7 cellular contexts compared by ENCODE assay signal in the genomic region with DNA sequence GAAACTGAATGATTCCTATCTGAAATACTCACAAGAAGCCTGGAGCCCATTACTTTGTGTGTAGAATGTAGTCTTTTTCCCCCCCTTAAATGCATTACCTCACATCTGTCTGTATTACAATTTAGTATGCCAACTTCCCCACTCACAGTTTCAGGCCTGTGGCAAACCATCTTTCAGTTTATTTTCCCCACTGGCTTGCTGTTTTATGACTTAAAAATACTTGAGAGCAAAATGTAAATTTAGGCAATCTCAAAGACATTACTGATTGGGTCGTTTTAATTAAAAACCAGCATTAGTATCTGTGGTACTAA. TPM values are rescaled to one million over a fixed set of nuclear protein-coding genes. Genes with fewer than 3 reads are reported as not detected.
DNase-seq lines count a peak whose midpoint lies in the region; ATAC-seq, FAIRE-seq and TF ChIP-seq lines count a peak whose summit lies in the region.

No MANE protein-coding gene starts in this region.

- in situ Hi-C loops in GM12878 (cut with MboI): no loop called here

- H3K4me2 ChIP-seq in GM12878 (ENCODE audit: control insufficient read depth, insufficient read depth): peak overlapping the region; percentile 94
- H3K4me2 ChIP-seq in trophoblast cell (ENCODE audit: low read length): no peak overlapping the region

- H2BK12ac ChIP-seq in trophoblast cell (ENCODE audit: low read length): no peak overlapping the region

- H2BK5ac ChIP-seq in trophoblast cell (ENCODE audit: low read depth, low read length, poor library complexity): no peak overlapping the region

- ATAC-seq in GM12878: peak; percentile 48
- no peak for ATAC-seq in HG02588 (IDR thresholded peaks at IDR 0.05; ENCODE audit: unreplicated experiment)

- DNase-seq in GF-D8 (lab: John Stamatoyannopoulos, UW) (peak; percentile 50), MV-4-11 (lab: John Stamatoyannopoulos, UW) (peak; percentile 78), GM12878 (ENCODE audit: low read depth, low spot score) (no peak), trophoblast cell (peak in 1 of 2 donors; percentile 5), medulla oblongata (ENCODE audit: extremely low spot score) (no peak)
- no peak for DNase-seq in stimulated activated naive CD4-positive, alpha-beta T cell (lab: John Stamatoyannopoulos, UW)

- no peak overlapping the region for H3K14ac ChIP-seq in trophoblast cell (ENCODE audit: low read length)

- H3K9me3 ChIP-seq in GM12878 (replicated peaks; ENCODE audit: control insufficient read depth, insufficient read depth, low read length) (no peaks in the 10 kb centered on the region; the same call in 2 of the 3 replicates), trophoblast cell (ENCODE audit: insufficient read depth, low read depth, low read length) (no peaks in the 10 kb centered on the region)

- TF ChIP-seq POLR2A in GM12878 (IDR thresholded peaks at IDR 0.05; ENCODE audit: low read depth, low read length): no peak

- BruUV-seq in GM12878 (replicated peaks; lab: Mats Ljungman, UMichigan): no TSS peak

- H2BK120ac ChIP-seq in trophoblast cell (ENCODE audit: insufficient read depth, low read length, poor library complexity): no peak overlapping the region

- H3K79me2 ChIP-seq in GM12878 (ENCODE audit: control insufficient read depth, insufficient read depth, low read length) (peaks cover 99% of the 10 kb centered on the region), trophoblast cell (ENCODE audit: control insufficient read depth, insufficient read depth, low read length, poor library complexity) (peaks cover 14% of the 10 kb centered on the region)

- no peak overlapping the region for H4K8ac ChIP-seq in trophoblast cell (ENCODE audit: low read depth, low read length)

- H3K4me3 ChIP-seq in GM12878: peak overlapping the region; percentile 45
- no peak overlapping the region for H3K4me3 ChIP-seq in trophoblast cell (ENCODE audit: low read depth, low read length)

- H2AK5ac ChIP-seq in trophoblast cell (ENCODE audit: low read length): no peak overlapping the region

- H3K18ac ChIP-seq in trophoblast cell (ENCODE audit: low read length): no peak overlapping the region

- RAD21 ChIA-PET in GM12878 (lab: Charles Lee; ENCODE audit: unreplicated experiment): interaction anchor here (0.8 to 5.3 kb wide), 13 partner anchors 9 to 78 kb away, joined by 3 to 48 read pairs (median 10); no protein-coding TSS in a partner anchor

- no peak for TF ChIP-seq EP300 in GM12878 (IDR thresholded peaks at IDR 0.05; ENCODE audit: borderline replicate concordance in 1 of 2, control insufficient read depth in 1 of 2, low read depth in 2 of 2, low read length in 2 of 2)

- peak overlapping the region; percentile 30 for H3K4ac ChIP-seq in trophoblast cell (ENCODE audit: low read depth, low read length)

- no peak for TF ChIP-seq CTCF in GM12878 (IDR thresholded peaks at IDR 0.05 in 2 of 3, conservative IDR thresholded peaks at IDR 0.05 in 1 of 3; ENCODE audit: control insufficient read depth in 2 of 3, extremely low read depth in 1 of 3, insufficient read depth in 1 of 3, low read depth in 3 of 3, low read length in 3 of 3)

- intact Hi-C loops in GM12878 (cut with micrococcal nuclease; ENCODE audit: unreplicated experiment): loop anchor here (2.0 kb wide), 1 partner anchor 15 kb away; no protein-coding TSS in a partner anchor

- WGBS in GM12878 (ENCODE audit: insufficient coverage, insufficient replicate concordance, low lambda C conversion rate, missing lambda C conversion rate): 7% methylated on average over 1 of the region's 1 CpG
- WGBS in trophoblast cell (ENCODE audit: extremely low coverage, insufficient coverage, insufficient read length): no CpG with 5 or more reads among the region's 1 CpG

- no peak overlapping the region for H2AFZ ChIP-seq in GM12878 (ENCODE audit: control insufficient read depth, low read depth, low read length)
- H2AFZ ChIP-seq in trophoblast cell (ENCODE audit: insufficient read depth, low read length, poor library complexity): no peak overlapping the region

- H3K4me1 ChIP-seq in GM12878 (ENCODE audit: control insufficient read depth, insufficient read depth, low read length) (peaks cover 43% of the 10 kb centered on the region), trophoblast cell (ENCODE audit: control insufficient read depth in 1 of 2, insufficient read depth in 2 of 2, low read length in 2 of 2) (peaks cover 20 to 27% of the 10 kb centered on the region in 2 experiments)

- H3K27me3 ChIP-seq in GM12878 (replicated peaks in 1 of 2; ENCODE audit: control insufficient read depth in 2 of 2, insufficient read depth in 2 of 2, low read length in 1 of 2): no peaks in the 10 kb centered on the region
- H3K27me3 ChIP-seq in trophoblast cell (ENCODE audit: insufficient read depth, low read length): no peaks in the 10 kb centered on the region

- H3K36me3 ChIP-seq in GM12878 (ENCODE audit: control insufficient read depth in 2 of 2, insufficient read depth in 2 of 2, low read length in 1 of 2) (no peaks in the 10 kb centered on the region), trophoblast cell (ENCODE audit: control insufficient read depth in 1 of 2, insufficient read depth in 2 of 2, low read length in 2 of 2) (no peaks in the 10 kb centered on the region)

- peak overlapping the region; percentile 82 for H3K27ac ChIP-seq in GM12878 (ENCODE audit: control insufficient read depth, insufficient read depth)
- H3K27ac ChIP-seq in trophoblast cell (ENCODE audit: low read depth, low read length): no peak overlapping the region

- no peak for FAIRE-seq in GM12878 (lab: Jason Lieb, UNC)

- H3K79me1 ChIP-seq in trophoblast cell (ENCODE audit: low read length): no peaks in the 10 kb centered on the region

- no peak for TF ChIP-seq RAD21 in GM12878 (IDR thresholded peaks at IDR 0.05; ENCODE audit: insufficient read depth, low read depth, low read length)

- H3K23ac ChIP-seq in trophoblast cell (ENCODE audit: low read length): no peak overlapping the region

- H3K9ac ChIP-seq in GM12878 (ENCODE audit: control insufficient read depth, insufficient read depth, low read length): peak overlapping the region; percentile 54; the same call in 1 of the 2 replicates
- H3K9ac ChIP-seq in trophoblast cell (ENCODE audit: low read length): no peak overlapping the region

- SMC1A ChIA-PET in GM12878 (lab: Charles Lee; ENCODE audit: uncharacterized antibody, unreplicated experiment): interaction anchor here (0.6 to 11.0 kb wide), 19 partner anchors 8 to 301 kb away, joined by 3 to 107 read pairs (median 7); partner anchors contain the start of gene PIP4K2A

- H4K12ac ChIP-seq in trophoblast cell (ENCODE audit: low read depth, low read length): no peak overlapping the region

- H4K20me1 ChIP-seq in GM12878 (ENCODE audit: control insufficient read depth, insufficient read depth): peaks cover 3% of the 10 kb centered on the region; the same call in 1 of the 2 replicates

- no peak overlapping the region for H4K91ac ChIP-seq in trophoblast cell (ENCODE audit: low read depth, low read length)

- CTCF ChIA-PET in GM12878 (lab: Yijun Ruan, JAX): interaction anchor here (0.8 to 1.8 kb wide), 4 partner anchors 16 to 78 kb away, joined by 3 to 5 read pairs (median 4); no protein-coding TSS in a partner anchor

- POLR2A ChIA-PET in GM12878 (lab: Charles Lee): interaction anchor here (1.0 to 3.4 kb wide), 8 partner anchors 16 to 78 kb away, joined by 3 to 13 read pairs (median 6); no protein-coding TSS in a partner anchor

TF ChIP-seq in GM12878, 131 proteins besides CTCF, POLR2A, EP300 and RAD21 (continues in another document):
- TF ChIP-seq, protein P1, sequence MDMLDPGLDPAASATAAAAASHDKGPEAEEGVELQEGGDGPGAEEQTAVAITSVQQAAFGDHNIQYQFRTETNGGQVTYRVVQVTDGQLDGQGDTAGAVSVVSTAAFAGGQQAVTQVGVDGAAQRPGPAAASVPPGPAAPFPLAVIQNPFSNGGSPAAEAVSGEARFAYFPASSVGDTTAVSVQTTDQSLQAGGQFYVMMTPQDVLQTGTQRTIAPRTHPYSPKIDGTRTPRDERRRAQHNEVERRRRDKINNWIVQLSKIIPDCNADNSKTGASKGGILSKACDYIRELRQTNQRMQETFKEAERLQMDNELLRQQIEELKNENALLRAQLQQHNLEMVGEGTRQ (IDR thresholded peaks at IDR 0.05; ENCODE audit: borderline replicate concordance, low read depth, low read length): no peak
- TF ChIP-seq IKZF2 (IDR thresholded peaks at IDR 0.05) (0 out of 4 replicates have a peak, but pooled peaks of 1 of the 2 experiments have one; percentile 6), ZNF622 (IDR thresholded peaks at IDR 0.05) (no peak), FOXM1 (IDR thresholded peaks at IDR 0.05; ENCODE audit: low read depth, low read length) (0 out of 2 replicates have a peak, but pooled peaks have one; percentile 13), HDGF (IDR thresholded peaks at IDR 0.05) (no peak), ATF7 (IDR thresholded peaks at IDR 0.05; ENCODE audit: low read depth) (peak; percentile 48), TCF12 (IDR thresholded peaks at IDR 0.05; ENCODE audit: low read depth, low read length) (no peak), SIX5 (IDR thresholded peaks at IDR 0.05; ENCODE audit: low read depth, low read length, severe bottlenecking) (no peak)
- TF ChIP-seq, protein P2, sequence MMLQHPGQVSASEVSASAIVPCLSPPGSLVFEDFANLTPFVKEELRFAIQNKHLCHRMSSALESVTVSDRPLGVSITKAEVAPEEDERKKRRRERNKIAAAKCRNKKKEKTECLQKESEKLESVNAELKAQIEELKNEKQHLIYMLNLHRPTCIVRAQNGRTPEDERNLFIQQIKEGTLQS (IDR thresholded peaks at IDR 0.05; ENCODE audit: borderline replicate concordance, extremely low read depth, low read depth, low read length): no peak

RNA-seq across cellular contexts. Expression of gene PIP4K2A, which starts 30.4 kb away (rescaled TPM):
- 75.2 and 80.8 TPM in 2 replicates for total RNA-seq in GM12878 (2013; cell fraction: nucleolus; rRNA removed)
- total RNA-seq in GM12878 (2014; rRNA removed): 66.1 and 76.6 TPM in 2 replicates
- total RNA-seq in GM12878 (2014; rRNA removed; fragmentation: Illumina TruSeq; extraction: Trizol): 138 and 139 TPM in 2 replicates
- 107 and 110 TPM in 2 replicates for total RNA-seq in GM12878 (2021)
- 65.1 TPM for polyA plus RNA-seq in GM12878 (2011; ENCODE audit: low read depth)
- polyA plus RNA-seq in GM12878 (2011; rRNA removed): 74.2 and 111 TPM in 2 replicates
- 37.6 and 45.3 TPM in 2 replicates for polyA plus RNA-seq in GM12878 (2011; cell fraction: cytosol; rRNA removed)
- polyA plus RNA-seq in GM12878 (2011; cell fraction: nucleus; rRNA removed): 30.4 and 31.2 TPM in 2 replicates
- polyA plus RNA-seq in GM12878 (2012): 50.1 and 66.8 TPM in 2 replicates
- polyA plus RNA-seq in GM12878 (2014; fragmentation: Illumina TruSeq; extraction: Trizol): 120 and 188 TPM in 2 replicates
- 100 to 1,000 TPM in 1 of 2 experiments, 10 to 100 TPM in 1; 54.3 to 103 TPM for polyA plus RNA-seq in GM12878 (2014; fragmentation: Nextera tagmentation; extraction: Ambion mirVana)
- polyA plus RNA-seq in GM12878 (2014; rRNA removed): 63.4 and 82.4 TPM in 2 replicates
- 10 to 100 TPM; 84.1 to 84.8 TPM for polyA plus RNA-seq in GM12878 (2016; fragmentation: Nextera tagmentation; extraction: Ambion mirVana)
- 81.0 and 112 TPM in 2 replicates for polyA minus RNA-seq in GM12878 (2011; rRNA and poly(A)+ RNA removed)
- polyA minus RNA-seq in GM12878 (2011; cell fraction: cytosol; rRNA and poly(A)+ RNA removed): 36.2 and 39.6 TPM in 2 replicates
- polyA minus RNA-seq in GM12878 (2011; cell fraction: nucleus; rRNA and poly(A)+ RNA removed): 36.8 and 50.8 TPM in 2 replicates
- 94.7 and 97.3 TPM in 2 replicates for polyA plus RNA-seq in trophoblast cell (2013)

Comparison
In these comparisons a context has a peak if more than half of its experiments do, and no peak if none do; other contexts are left out.
1. DNase-seq: peak in GF-D8 (single experiment) and MV-4-11 (single experiment); none in GM12878 (single experiment), medulla oblongata (single experiment) and stimulated activated naive CD4-positive, alpha-beta T cell (0 of 6).